ENCODE assay signal across 8 cellular contexts in the genomic region with DNA sequence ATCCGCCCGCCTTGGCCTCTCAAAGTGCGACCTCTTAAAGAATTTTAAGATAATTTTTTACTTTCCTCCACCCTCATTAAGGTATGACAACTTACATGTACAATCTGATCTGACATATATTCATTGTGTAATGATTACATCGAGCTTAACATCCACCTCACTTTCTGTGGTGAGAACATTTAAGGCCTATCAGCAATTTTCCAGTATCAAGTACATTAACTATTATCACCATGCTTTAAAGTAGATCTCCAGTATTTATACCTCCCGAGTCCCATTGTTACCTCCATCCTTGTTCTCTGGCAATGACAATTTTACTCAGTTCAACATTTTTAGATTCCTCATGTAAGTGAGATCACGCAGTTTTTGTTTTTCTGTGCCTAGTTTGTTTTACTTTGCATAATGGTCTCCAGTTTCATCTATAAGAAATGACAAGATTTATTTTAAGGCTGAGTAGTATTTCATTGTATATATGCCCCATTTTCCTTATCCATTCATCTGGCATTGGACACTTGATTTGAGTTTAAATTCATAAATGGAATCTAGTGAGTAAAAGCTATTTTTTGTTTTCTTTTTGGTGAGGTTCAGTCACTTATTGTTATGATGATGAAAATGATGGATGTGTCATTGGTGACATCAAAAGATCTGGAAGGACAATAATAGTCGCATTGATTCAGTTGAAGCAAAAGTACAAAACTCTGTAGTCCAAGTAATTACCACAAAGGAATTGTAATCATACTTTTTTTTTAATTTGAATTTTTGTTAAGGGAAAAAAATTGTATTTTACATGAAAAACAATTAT.
A peak's percentile ranks its signal among the peaks of the same experiment; 100 is the strongest.
DNase-seq lines count a peak whose midpoint lies in the region; ATAC-seq, FAIRE-seq and TF ChIP-seq lines count a peak whose summit lies in the region.

No MANE protein-coding gene starts in this region.

- no peak overlapping the region for H2AFZ ChIP-seq in OCI-LY1 (ENCODE audit: low read length)

- no peak for TF ChIP-seq POLR2A in GM12892 (IDR thresholded peaks at IDR 0.05; ENCODE audit: low read depth, low read length)

- ATAC-seq in heart right ventricle (no peak), Right ventricle myocardium superior (ENCODE audit: poor library complexity) (no peak), GM18907 (IDR thresholded peaks at IDR 0.05; ENCODE audit: unreplicated experiment) (no peak), HG02588 (IDR thresholded peaks at IDR 0.05; ENCODE audit: unreplicated experiment) (no peak)

- no peaks in the 10 kb centered on the region for H4K20me1 ChIP-seq in OCI-LY1 (ENCODE audit: insufficient read depth, low read length)

- H3K27me3 ChIP-seq in heart right ventricle (peaks cover 0 to 46% (median 32%) of the 10 kb centered on the region in 7 donors), OCI-LY1 (ENCODE audit: insufficient read depth, low read length) (no peaks in the 10 kb centered on the region), dorsolateral prefrontal cortex (peaks cover 0 to 61% (median 14%) of the 10 kb centered on the region in 45 donors), neutrophil (no peaks in the 10 kb centered on the region)

- intact Hi-C loops in heart right ventricle (cut with DNase I), result no loop called here
- intact Hi-C loops in Right ventricle myocardium superior (cut with DNase I), result no loop called here
- intact Hi-C loops in dorsolateral prefrontal cortex (cut with DNase I), result no loop called here

- no peaks in the 10 kb centered on the region for H3K9me3 ChIP-seq in heart right ventricle
- no peaks in the 10 kb centered on the region for H3K9me3 ChIP-seq in OCI-LY1 (ENCODE audit: low read length)
- no peaks in the 10 kb centered on the region for H3K9me3 ChIP-seq in neutrophil

- H3K4me2 ChIP-seq in OCI-LY1 (ENCODE audit: low read length), result peak overlapping the region; percentile 66

- H3K36me3 ChIP-seq in heart right ventricle (no peaks in the 10 kb centered on the region), OCI-LY1 (ENCODE audit: insufficient read depth, low read length) (peaks cover 8% of the 10 kb centered on the region), neutrophil (peaks cover 3% of the 10 kb centered on the region)

- TF ChIP-seq CTCF in heart right ventricle (IDR thresholded peaks at IDR 0.05) (no peak), OCI-LY1 (IDR thresholded peaks at IDR 0.05; ENCODE audit: low read length) (no peak), dorsolateral prefrontal cortex (IDR thresholded peaks at IDR 0.05 in 54 of 56, conservative IDR thresholded peaks at IDR 0.05 in 2 of 56; ENCODE audit: low read depth in 1 of 56, partially characterized antibody in 56 of 56) (peak in 1 of 56 donors; percentile 1), neutrophil (IDR thresholded peaks at IDR 0.05) (no peak)

- peaks cover 0 to 30% (median 0%) of the 10 kb centered on the region in 9 donors for H3K4me1 ChIP-seq in heart right ventricle
- peaks cover 48% of the 10 kb centered on the region for H3K4me1 ChIP-seq in OCI-LY1 (ENCODE audit: insufficient read depth, low read length, severe bottlenecking)
- H3K4me1 ChIP-seq in neutrophil (ENCODE audit: control insufficient read depth in 1 of 2, insufficient read depth in 1 of 2, low read depth in 1 of 2, low read length in 1 of 2), result peaks cover 30 to 33% of the 10 kb centered on the region in 2 experiments

- DNase-seq in heart right ventricle (no peak), Right ventricle myocardium superior (no peak), dorsolateral prefrontal cortex (no peak), GM12892 (ENCODE audit: insufficient read length) (no peak)

- peak overlapping the region in 9 of 10 donors; percentile 35 to 71 (median 54) for H3K4me3 ChIP-seq in heart right ventricle
- H3K4me3 ChIP-seq in OCI-LY1 (ENCODE audit: low read depth, low read length, poor library complexity, severe bottlenecking), result peak overlapping the region; percentile 70
- peak overlapping the region in 58 of 59 donors; percentile 24 to 73 (median 58) for H3K4me3 ChIP-seq in dorsolateral prefrontal cortex
- peak overlapping the region; percentile 58 to 61 for H3K4me3 ChIP-seq in neutrophil (ENCODE audit: low read depth in 1 of 2, low read length in 1 of 2)

- peaks cover 8% of the 10 kb centered on the region; the same call in 1 of the 2 replicates for H3F3A ChIP-seq in OCI-LY1 (ENCODE audit: insufficient read depth, low read length)

- no peaks in the 10 kb centered on the region for H3K79me2 ChIP-seq in OCI-LY1 (ENCODE audit: insufficient read depth, low read length)

- no peak for FAIRE-seq in GM12892 (lab: Jason Lieb, UNC)

- H3K9ac ChIP-seq in OCI-LY1 (ENCODE audit: low read length), result peak overlapping the region; percentile 95

- WGBS in heart right ventricle, 2 donors, result 55 to 62% methylated on average over 7 of the region's 7 CpGs

- H3K27ac ChIP-seq in heart right ventricle, result peak overlapping the region in 9 of 10 donors; percentile 33 to 91 (median 57)
- H3K27ac ChIP-seq in OCI-LY1 (ENCODE audit: low read depth, low read length, poor library complexity, severe bottlenecking), result peak overlapping the region; percentile 98
- peak overlapping the region in 48 of 59 donors; percentile 0 to 86 (median 68) for H3K27ac ChIP-seq in dorsolateral prefrontal cortex
- H3K27ac ChIP-seq in neutrophil, result peak overlapping the region; percentile 66

- no peaks in the 10 kb centered on the region for H3K9me2 ChIP-seq in OCI-LY1 (ENCODE audit: low read depth, low read length)
